Comparison of ENCODE assay signal across 19 cellular contexts in genomic region chr6:20998748-20999448, GRCh38.
"Had no signal": no experiment of that assay in that cellular context is flagged by ENCODE, and none has a peak within 500 bp of the region (broad histone marks: within the 10 kb centered on the region; RNA-seq: fewer than 3 reads in every experiment).

No MANE protein-coding gene starts in this region.

- H3K27me3 Mint-ChIP-seq: activated CD8-positive, alpha-beta memory T cell treated with anti-CD3 and anti-CD28 coated beads, Interleukin-2, amount 10 ng/mL, durations not matched to agents 7 days and 5 days; activated naive CD8-positive, alpha-beta T cell treated with anti-CD3 and anti-CD28 coated beads, Interleukin-2, amount 50 U/mL, for 24 hours had no signal

- H3K27ac Mint-ChIP-seq: activated CD8-positive, alpha-beta memory T cell treated with anti-CD3 and anti-CD28 coated beads, Interleukin-2, amount 10 ng/mL, durations not matched to agents 7 days and 5 days; activated naive CD4-positive, alpha-beta T cell treated with anti-CD3 and anti-CD28 coated beads for 36 hours; activated naive CD8-positive, alpha-beta T cell treated with anti-CD3 and anti-CD28 coated beads, Interleukin-2, amount 50 U/mL, for 24 hours; activated T-helper 2 cell treated with anti-CD3 and anti-CD28 coated beads, Interferon-gamma antibody, Interleukin-2, Interleukin-4, amounts not matched to agents 10 μg/mL and 5 μg/mL and 100 μg/mL, durations not matched to agents 14 hours and 24 hours and 36 hours had no signal

- H3K27ac ChIP-seq: breast epithelium, heart left ventricle, ovary, sigmoid colon, spleen had no signal

- ATAC-seq: activated CD8-positive, alpha-beta memory T cell treated with anti-CD3 and anti-CD28 coated beads, Interleukin-2, amount 10 ng/mL, durations not matched to agents 7 days and 5 days; activated naive CD8-positive, alpha-beta T cell treated with anti-CD3 and anti-CD28 coated beads, Interleukin-2, amount 50 U/mL, for 24 hours; heart left ventricle had no signal

- FAIRE-seq: endothelial cell of umbilical vein had no signal

- H3K9me3 Mint-ChIP-seq: activated T-helper 2 cell treated with anti-CD3 and anti-CD28 coated beads, Interferon-gamma antibody, Interleukin-2, Interleukin-4, amounts not matched to agents 10 μg/mL and 5 μg/mL and 100 μg/mL, durations not matched to agents 14 hours and 24 hours and 36 hours had no signal

- H3K4me3 Mint-ChIP-seq: activated CD8-positive, alpha-beta memory T cell treated with anti-CD3 and anti-CD28 coated beads, Interleukin-2, amount 10 ng/mL, durations not matched to agents 7 days and 5 days; activated naive CD4-positive, alpha-beta T cell treated with anti-CD3 and anti-CD28 coated beads for 36 hours; activated naive CD8-positive, alpha-beta T cell treated with anti-CD3 and anti-CD28 coated beads, Interleukin-2, amount 50 U/mL, for 24 hours had no signal

- H3K36me3 ChIP-seq: breast epithelium, ovary had no signal

- H3K4me1 ChIP-seq: breast epithelium had no signal

- H3K4me3 ChIP-seq: breast epithelium, heart left ventricle, lung, ovary, sigmoid colon, spleen had no signal

- H3K27me3 ChIP-seq: breast epithelium, heart left ventricle, ovary, sigmoid colon, spleen had no signal

- DNase-seq: activated CD4-positive, alpha-beta T cell treated with anti-CD3 and anti-CD28 coated beads for 1 hour; activated CD4-positive, alpha-beta T cell treated with anti-CD3 and anti-CD28 coated beads, Interleukin-2, amount 50 U/mL, for 48 hours; activated CD8-positive, alpha-beta memory T cell treated with anti-CD3 and anti-CD28 coated beads, Interleukin-2, amount 10 ng/mL, durations not matched to agents 7 days and 5 days; activated naive CD4-positive, alpha-beta T cell treated with anti-CD3 and anti-CD28 coated beads for 36 hours; activated naive CD8-positive, alpha-beta T cell treated with anti-CD3 and anti-CD28 coated beads, Interleukin-2, amount 50 U/mL, for 24 hours; activated T-cell treated with anti-CD3 and anti-CD28 coated beads, Interleukin-2, amount 50 U/mL, for 1 hour; aorta; cerebellar nuclear complex; effector CD8-positive, alpha-beta T cell; foreskin melanocyte; heart left ventricle; ovary; sigmoid colon; spleen; T-helper 9 cell had no signal

- H3K9me3 ChIP-seq: ovary, sigmoid colon had no signal

- H3K4me1 Mint-ChIP-seq: activated CD8-positive, alpha-beta memory T cell treated with anti-CD3 and anti-CD28 coated beads, Interleukin-2, amount 10 ng/mL, durations not matched to agents 7 days and 5 days had no signal
